In genomic region chr12:7108042-7108927, GRCh38 we compare ENCODE assay signal across 8 cellular contexts. TPM values are rescaled to one million over a fixed set of nuclear protein-coding genes. Genes with fewer than 3 reads are reported as not detected.
DNase-seq lines count a peak whose midpoint lies in the region; ATAC-seq lines count a peak whose summit lies in the region.

No MANE protein-coding gene starts in this region.

- H3K4me3 ChIP-seq in Jurkat, Clone E6-1 (ENCODE audit: low read length) = peak overlapping the region; percentile 52
- peak overlapping the region; percentile 94 for H3K4me3 ChIP-seq in iPS-20b (ENCODE audit: low read length)

- H3K27me3 ChIP-seq in iPS-20b (ENCODE audit: insufficient read depth, low read length) = no peaks in the 10 kb centered on the region; the same call in 1 of the 2 replicates

- H3K36me3 ChIP-seq in iPS-20b (ENCODE audit: insufficient read depth, low read depth, low read length) = no peaks in the 10 kb centered on the region; the same call in 1 of the 2 replicates

- DNase-seq in G401 (ENCODE audit: low spot score) (peak; percentile 34), T-helper 22 cell (ENCODE audit: low read depth) (peak; percentile 40), astrocyte of the hippocampus (ENCODE audit: low read depth, low spot score) (peak; percentile 86), epidermal melanocyte (ENCODE audit: insufficient read length, low spot score) (no peak)
- peak; percentile 40 for DNase-seq in Jurkat, Clone E6-1 (ENCODE audit: low read depth, low spot score)
- DNase-seq in stimulated activated CD4-positive, alpha-beta T cell treated with anti-CD3 and anti-CD28 coated beads, Interleukin-12 subunit alpha, Interleukin-12 subunit beta, amount 100 ng/mL, for 4 hours = peak; percentile 67

- in situ Hi-C loops in G401 (cut with HindIII; ENCODE audit: low sequenced_read_pairs) = loop anchor here (10.0 kb wide), 1 partner anchor 57 kb away; no protein-coding TSS in a partner anchor

- H3K27ac ChIP-seq in iPS-20b (ENCODE audit: low read length) = peak overlapping the region; percentile 94

- peak; percentile 93 for ATAC-seq in GM21619 (IDR thresholded peaks at IDR 0.05; ENCODE audit: unreplicated experiment)

- H3K9me3 ChIP-seq in iPS-20b (ENCODE audit: insufficient read depth, low read depth, low read length) = peaks cover 6% of the 10 kb centered on the region; the same call in 1 of the 2 replicates

- H3K4me1 ChIP-seq in iPS-20b (ENCODE audit: insufficient read depth, low read length) = 0 out of 2 replicates have a peak, but pooled peaks cover 4% of the 10 kb centered on the region

- H3K9ac ChIP-seq in iPS-20b (ENCODE audit: low read depth, low read length) = peak overlapping the region; percentile 91

RNA-seq across cellular contexts. Expression of gene C1RL, which starts 0.7 kb away (rescaled TPM):
- total RNA-seq in G401 (2014; rRNA removed; shearing (Covaris generic)) = 3.9 and 5.4 TPM in 2 replicates
- polyA plus RNA-seq in Jurkat, Clone E6-1 (2012; ENCODE audit: insufficient read depth, insufficient read length) = 7.5 TPM

RNA-seq across cellular contexts. Expression of gene C1R, which starts 16.0 kb away (rescaled TPM):
- 0.78 and 0.98 TPM in 2 replicates for total RNA-seq in G401 (2014; rRNA removed; shearing (Covaris generic))
- polyA plus RNA-seq in Jurkat, Clone E6-1 (2012; ENCODE audit: insufficient read depth, insufficient read length) = 1.5 TPM

RNA-seq across cellular contexts. Expression of gene RBP5, which starts 20.4 kb away (rescaled TPM):
- total RNA-seq in G401 (2014; rRNA removed; shearing (Covaris generic)) = not detected in 2 replicates
- 2.8 TPM for polyA plus RNA-seq in Jurkat, Clone E6-1 (2012; ENCODE audit: insufficient read depth, insufficient read length)

RNA-seq across cellular contexts. Expression of gene CLSTN3, which starts 21.9 kb away (rescaled TPM):
- total RNA-seq in G401 (2014; rRNA removed; shearing (Covaris generic)) = 14.8 and 17.9 TPM in 2 replicates
- polyA plus RNA-seq in Jurkat, Clone E6-1 (2012; ENCODE audit: insufficient read depth, insufficient read length) = 29.4 TPM

RNA-seq across cellular contexts. Expression of gene C1S, which starts 47.8 kb away (rescaled TPM):
- total RNA-seq in G401 (2014; rRNA removed; shearing (Covaris generic)) = 3.3 and 4.1 TPM in 2 replicates
- polyA plus RNA-seq in Jurkat, Clone E6-1 (2012; ENCODE audit: insufficient read depth, insufficient read length) = 1.3 TPM
